Comparison of ENCODE assay signal across 19 cellular contexts in genomic region chr1:55285849-55286248, GRCh38.
A peak's percentile ranks its signal among the peaks of the same experiment; 100 is the strongest.
DNase-seq lines count a peak whose midpoint lies in the region; ATAC-seq and TF ChIP-seq lines count a peak whose summit lies in the region.
"Had no signal": no experiment of that assay in that cellular context is flagged by ENCODE, and none has a peak within 500 bp of the region (broad histone marks: within the 10 kb centered on the region; RNA-seq: fewer than 3 reads in every experiment).

No MANE protein-coding gene starts in this region.

- no peak overlapping the region for H3K4me3 ChIP-seq in LNCaP clone FGC (ENCODE audit: low read depth, low read length)
- H3K4me3 ChIP-seq: ovary, skin epidermis, upper lobe of right lung had no signal

- no peak for ATAC-seq in HG03457 (IDR thresholded peaks at IDR 0.05; ENCODE audit: unreplicated experiment)
- ATAC-seq: activated CD4-positive, CD25-positive, alpha-beta regulatory T cell treated with anti-CD3 and anti-CD28 coated beads, Interleukin-2, amount 50 U/mL, for 24 hours; left lobe of liver; upper lobe of right lung had no signal

- peak; percentile 41 for TF ChIP-seq CTCF in LNCaP clone FGC (IDR thresholded peaks at IDR 0.05; ENCODE audit: control insufficient read depth, extremely low read depth, insufficient read depth)

- DNase-seq in NCI-H748 (lab: John Stamatoyannopoulos, UW; ENCODE audit: unreplicated experiment): peak; percentile 12
- DNase-seq in NCI-H748 treated with DMSO at 0.1 percent for 48 hours (lab: John Stamatoyannopoulos, UW): no peak
- peak; percentile 69 for DNase-seq in LNCaP clone FGC (ENCODE audit: low read depth)
- peak; percentile 47 for DNase-seq in dermis blood vessel endothelial cell
- peak; percentile 19 for DNase-seq in renal cortical epithelial cell (ENCODE audit: low read depth)
- DNase-seq in kidney glomerular epithelial cell (lab: John Stamatoyannopoulos, UW): no peak
- DNase-seq in middle frontal gyrus (ENCODE audit: extremely low spot score, low spot score): no peak
- DNase-seq: activated CD8-positive, alpha-beta memory T cell treated with anti-CD3 and anti-CD28 coated beads, Interleukin-2, amount 50 U/mL, for 4 hours; activated naive CD4-positive, alpha-beta T cell treated with Interleukin-2 at 50 U/mL for 16 hours; cortex of kidney; NCI-H1694 treated with DMSO at 0.1 percent for 48 hours; NCI-H69; ovary; T-helper 2 cell; upper lobe of right lung had no signal

Comparison
In these comparisons a context has a peak if more than half of its experiments do, and no peak if none do; other contexts are left out.
1. DNase-seq: peak in NCI-H748 (single experiment), LNCaP clone FGC (single experiment), dermis blood vessel endothelial cell (single experiment) and renal cortical epithelial cell (single experiment); none in NCI-H748 treated with DMSO at 0.1 percent for 48 hours (single experiment), kidney glomerular epithelial cell (single experiment) and middle frontal gyrus (single experiment).